Comparison of ENCODE assay signal across 14 cellular contexts in genomic region chr20:62220666-62221568, GRCh38. TPM values are rescaled to one million over a fixed set of nuclear protein-coding genes. Genes with fewer than 3 reads are reported as not detected.
DNase-seq lines count a peak whose midpoint lies in the region; FAIRE-seq and TF ChIP-seq lines count a peak whose summit lies in the region.
"Had no signal": no experiment of that assay in that cellular context is flagged by ENCODE, and none has a peak within 500 bp of the region (broad histone marks: within the 10 kb centered on the region; RNA-seq: fewer than 3 reads in every experiment).

No MANE protein-coding gene starts in this region.

- H3K27ac ChIP-seq in KMS-11, result no peak overlapping the region
- H3K27ac ChIP-seq in dorsolateral prefrontal cortex, result peak overlapping the region in 43 of 59 donors; percentile 4 to 81 (median 63)
- H3K27ac ChIP-seq in neural progenitor cell, result no peak overlapping the region
- H3K27ac ChIP-seq: uterus had no signal

- H2AFZ ChIP-seq in KMS-11 (ENCODE audit: low read depth) (no peak overlapping the region), neural progenitor cell (replicated peaks) (no peak overlapping the region)

- H3K9me3 Mint-ChIP-seq in neural progenitor cell, result no peaks in the 10 kb centered on the region
- H3K9me3 Mint-ChIP-seq: activated T-cell treated with anti-CD3 and anti-CD28 coated beads, Interleukin-2, amount 50 U/mL, for 72 hours had no signal

- H3F3A ChIP-seq in neural progenitor cell (ENCODE audit: low read depth), result peaks cover 22% of the 10 kb centered on the region

- no peaks in the 10 kb centered on the region for H3K36me3 Mint-ChIP-seq in neural progenitor cell

- intact Hi-C loops in dorsolateral prefrontal cortex (cut with DNase I), result no loop called here

- H3K9ac ChIP-seq in KMS-11 (no peak overlapping the region), neural progenitor cell (no peak overlapping the region)

- H3K4me1 ChIP-seq in KMS-11 (ENCODE audit: low read depth, poor library complexity, severe bottlenecking), result no peaks in the 10 kb centered on the region
- H3K4me1 ChIP-seq in neural progenitor cell, result peaks cover 25% of the 10 kb centered on the region

- H4K20me1 ChIP-seq in KMS-11 (ENCODE audit: insufficient read depth) (no peaks in the 10 kb centered on the region), neural progenitor cell (ENCODE audit: low read depth) (peaks cover 39% of the 10 kb centered on the region)

- no peaks in the 10 kb centered on the region for H3K79me2 ChIP-seq in KMS-11 (ENCODE audit: insufficient read depth, low read depth)
- no peaks in the 10 kb centered on the region for H3K79me2 ChIP-seq in neural progenitor cell (ENCODE audit: low read depth)

- DNase-seq in SIG-M5 treated with dmso at 0.1 percent for 504 hours (lab: John Stamatoyannopoulos, UW; ENCODE audit: unreplicated experiment) (peak; percentile 61), SIG-M5 (lab: John Stamatoyannopoulos, UW) (no peak), dorsolateral prefrontal cortex (no peak), neural progenitor cell (ENCODE audit: low spot score) (peak; percentile 75), NCI-H1105 treated with DMSO at 0.1 percent for 48 hours (lab: John Stamatoyannopoulos, UW) (no peak), NCI-H524 (lab: John Stamatoyannopoulos, UW) (no peak), urothelium cell line (ENCODE audit: low spot score) (no peak)
- DNase-seq: activated CD4-positive, CD25-positive, alpha-beta regulatory T cell; NCI-H2081 treated with DMSO at 0.1 percent for 48 hours had no signal

- H3K9me3 ChIP-seq in neural progenitor cell (ENCODE audit: low read depth), result no peaks in the 10 kb centered on the region
- H3K9me3 ChIP-seq: uterus had no signal

- no peaks in the 10 kb centered on the region for H3K36me3 ChIP-seq in KMS-11 (ENCODE audit: insufficient read depth)
- no peaks in the 10 kb centered on the region for H3K36me3 ChIP-seq in neural progenitor cell
- H3K36me3 ChIP-seq: uterus had no signal

- H3K4me2 ChIP-seq in KMS-11, result peak overlapping the region; percentile 39; the same call in 1 of the 2 replicates
- peak overlapping the region; percentile 74 for H3K4me2 ChIP-seq in neural progenitor cell

- H3K4me3 Mint-ChIP-seq in neural progenitor cell, result peak overlapping the region; percentile 70

- peaks cover 36% of the 10 kb centered on the region for H3K27me3 Mint-ChIP-seq in neural progenitor cell (ENCODE audit: insufficient read depth, low read depth)

- FAIRE-seq in urothelium cell line (lab: Jason Lieb, UNC), result no peak

- peaks cover 11% of the 10 kb centered on the region for H3K4me1 Mint-ChIP-seq in neural progenitor cell

- H3K27ac Mint-ChIP-seq in neural progenitor cell, result no peak overlapping the region
- H3K27ac Mint-ChIP-seq: activated T-cell treated with anti-CD3 and anti-CD28 coated beads, Interleukin-2, amount 50 U/mL, for 72 hours had no signal

- TF ChIP-seq CTCF in KMS-11 (conservative IDR thresholded peaks at IDR 0.05; ENCODE audit: low read depth, low read length) (no peak), dorsolateral prefrontal cortex (IDR thresholded peaks at IDR 0.05 in 54 of 56, conservative IDR thresholded peaks at IDR 0.05 in 2 of 56; ENCODE audit: low read depth in 1 of 56, partially characterized antibody in 56 of 56) (no peak), neural progenitor cell (IDR thresholded peaks at IDR 0.05) (no peak)

- H3K4me3 ChIP-seq in KMS-11 (IDR thresholded peaks at IDR 0.05; ENCODE audit: insufficient read depth, low read depth, low read length) (no peak overlapping the region), dorsolateral prefrontal cortex (peak overlapping the region in 56 of 59 donors; percentile 13 to 66 (median 45)), neural progenitor cell (peak overlapping the region; percentile 29)
- H3K4me3 ChIP-seq: uterus had no signal

- H3K27me3 ChIP-seq in KMS-11 (ENCODE audit: insufficient read depth, low read depth) (peaks cover 92% of the 10 kb centered on the region), dorsolateral prefrontal cortex (peaks cover 0 to 62% (median 23%) of the 10 kb centered on the region in 45 donors), neural progenitor cell (peaks cover 97% of the 10 kb centered on the region)

RNA-seq across cellular contexts. Expression of gene HRH3, which starts 0.8 kb away (rescaled TPM):
- total RNA-seq in dorsolateral prefrontal cortex (10 to 100 TPM in 118 of 120 experiments, 1 to 10 TPM in 2; 3.7 to 43.5 (median 22.0) TPM), neural progenitor cell (ENCODE audit: low replicate concordance) (0.09 and 1.7 TPM in 2 replicates)
- total RNA-seq: activated T-cell treated with anti-CD3 and anti-CD28 coated beads, Interleukin-2, amount 50 U/mL, for 72 hours; epithelial cell of proximal tubule; RPMI7951; uterus had no signal

RNA-seq across cellular contexts. Expression of gene OSBPL2, which starts 17.4 kb away (rescaled TPM):
- total RNA-seq in dorsolateral prefrontal cortex (10 to 100 TPM; 54.4 to 93.9 (median 71.6) TPM), neural progenitor cell (ENCODE audit: low replicate concordance) (28.4 and 35.7 TPM in 2 replicates)

RNA-seq across cellular contexts. Expression of gene MTG2, which starts 38.1 kb away (rescaled TPM):
- total RNA-seq in dorsolateral prefrontal cortex (10 to 100 TPM; 29.6 to 57.5 (median 39.1) TPM), neural progenitor cell (ENCODE audit: low replicate concordance) (16.2 and 19.2 TPM in 2 replicates)

Comparison
In these comparisons a context has a peak if more than half of its experiments do, and no peak if none do; other contexts are left out.
1. DNase-seq: peak in SIG-M5 treated with dmso at 0.1 percent for 504 hours (single experiment) and neural progenitor cell (single experiment); none in SIG-M5 (single experiment), dorsolateral prefrontal cortex (0 of 10), NCI-H1105 treated with DMSO at 0.1 percent for 48 hours (single experiment), NCI-H524 (0 of 2) and urothelium cell line (single experiment).
2. H3K27ac ChIP-seq: peak in dorsolateral prefrontal cortex (43 of 59); none in KMS-11 (single experiment) and neural progenitor cell (single experiment).